5 cellular contexts compared by ENCODE assay signal in genomic region chr6:120557554-120557953, GRCh38.
"Had no signal": no experiment of that assay in that cellular context is flagged by ENCODE, and none has a peak within 500 bp of the region (broad histone marks: within the 10 kb centered on the region; RNA-seq: fewer than 3 reads in every experiment).

No MANE protein-coding gene starts in this region.

- DNase-seq: IMR-90, KBM-7, KG1 had no signal

- ATAC-seq: HepG2, K562 had no signal

- H3K4me3 ChIP-seq: K562 had no signal
